ENCODE assay signal across 10 cellular contexts in the genomic region with DNA sequence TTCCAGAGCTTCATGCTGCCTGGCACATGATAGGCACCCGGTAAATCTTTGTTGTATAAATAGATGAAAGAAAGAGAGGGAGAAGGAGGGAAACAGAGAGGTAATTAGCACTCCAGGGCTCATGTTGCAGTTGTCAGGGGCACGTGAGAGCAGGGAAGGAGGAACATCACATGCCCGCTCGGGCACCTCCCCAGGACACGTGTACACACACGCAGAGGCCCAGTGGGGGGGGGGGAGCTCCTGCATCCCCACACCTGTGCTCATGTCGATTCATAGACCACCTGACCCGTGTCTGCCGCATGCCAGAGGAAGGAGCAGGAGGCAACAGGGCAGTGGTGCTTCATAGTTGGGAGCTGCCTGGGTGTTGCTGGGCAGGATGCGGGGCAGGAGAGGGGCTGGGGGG. TPM values are rescaled to one million over a fixed set of nuclear protein-coding genes. Genes with fewer than 3 reads are reported as not detected.
DNase-seq lines count a peak whose midpoint lies in the region; ATAC-seq and TF ChIP-seq lines count a peak whose summit lies in the region.
"Had no signal": no experiment of that assay in that cellular context is flagged by ENCODE, and none has a peak within 500 bp of the region (broad histone marks: within the 10 kb centered on the region; RNA-seq: fewer than 3 reads in every experiment).

No MANE protein-coding gene starts in this region.

- DNase-seq in HL-60 (ENCODE audit: low read depth in 1 of 2, low spot score in 1 of 2) (peak in 1 of 2 experiments; percentile 17), RWPE1 (ENCODE audit: low spot score) (no peak), right cardiac atrium (peak; percentile 41 to 86 (median 70)), A673 (ENCODE audit: low spot score) (no peak), SW480 (ENCODE audit: low spot score) (no peak), midbrain (lab: John Stamatoyannopoulos, UW) (no peak), HuH-7 (ENCODE audit: low spot score) (no peak)
- DNase-seq in stimulated activated effector memory CD8-positive, alpha-beta T cell treated with anti-CD3 and anti-CD28 coated beads, Interleukin-12 subunit alpha, Interleukin-12 subunit beta, amount 100 ng/mL, for 72 hours (ENCODE audit: low spot score in 2 of 2): no peak
- DNase-seq: activated CD4-positive, alpha-beta T cell treated with anti-CD3 and anti-CD28 coated beads for 4 hours; MM.1S had no signal

- peaks cover 25% of the 10 kb centered on the region for H3K4me1 Mint-ChIP-seq in stimulated activated effector memory CD8-positive, alpha-beta T cell treated with anti-CD3 and anti-CD28 coated beads, Interleukin-12 subunit alpha, Interleukin-12 subunit beta, amount 100 ng/mL, for 72 hours

- H3K27me3 ChIP-seq in HL-60 (ENCODE audit: insufficient read depth, poor library complexity, severe bottlenecking) (peaks cover 2% of the 10 kb centered on the region), right cardiac atrium (ENCODE audit: control insufficient read depth, insufficient read depth) (no peaks in the 10 kb centered on the region), A673 (replicated peaks; ENCODE audit: insufficient read depth, low read depth, low read length, poor library complexity) (no peaks in the 10 kb centered on the region)

- 52% methylated on average over 10 of the region's 10 CpGs for WGBS in right cardiac atrium

- no peaks in the 10 kb centered on the region for H3K36me3 ChIP-seq in A673 (ENCODE audit: insufficient read depth, low read length, poor library complexity, severe bottlenecking)

- H3K4me3 Mint-ChIP-seq in stimulated activated effector memory CD8-positive, alpha-beta T cell treated with anti-CD3 and anti-CD28 coated beads, Interleukin-12 subunit alpha, Interleukin-12 subunit beta, amount 100 ng/mL, for 72 hours: no peak overlapping the region

- H3K36me3 Mint-ChIP-seq in stimulated activated effector memory CD8-positive, alpha-beta T cell treated with anti-CD3 and anti-CD28 coated beads, Interleukin-12 subunit alpha, Interleukin-12 subunit beta, amount 100 ng/mL, for 72 hours: peaks cover 53% of the 10 kb centered on the region

- H3K9me3 Mint-ChIP-seq in stimulated activated effector memory CD8-positive, alpha-beta T cell treated with anti-CD3 and anti-CD28 coated beads, Interleukin-12 subunit alpha, Interleukin-12 subunit beta, amount 100 ng/mL, for 72 hours: no peaks in the 10 kb centered on the region

- H3K27ac ChIP-seq in HL-60 (replicated peaks) (peak overlapping the region; percentile 44), RWPE1 (peak overlapping the region; percentile 91), right cardiac atrium (ENCODE audit: low read length) (peak overlapping the region; percentile 74), A673 (ENCODE audit: low read depth, low read length, poor library complexity, severe bottlenecking) (no peak overlapping the region)

- peak overlapping the region; percentile 77 for H3K27ac Mint-ChIP-seq in stimulated activated effector memory CD8-positive, alpha-beta T cell treated with anti-CD3 and anti-CD28 coated beads, Interleukin-12 subunit alpha, Interleukin-12 subunit beta, amount 100 ng/mL, for 72 hours

- H3K9me3 ChIP-seq in right cardiac atrium (ENCODE audit: control insufficient read depth, low read length) (no peaks in the 10 kb centered on the region), A673 (ENCODE audit: low read depth, low read length, poor library complexity, severe bottlenecking) (no peaks in the 10 kb centered on the region)

- BruUV-seq in A673 (replicated peaks; lab: Mats Ljungman, UMichigan): no TSS peak

- TF ChIP-seq CTCF in HL-60 (IDR thresholded peaks at IDR 0.05; ENCODE audit: insufficient read depth, low read length) (no peak), RWPE1 (conservative IDR thresholded peaks at IDR 0.05; ENCODE audit: low read depth) (no peak), A673 (conservative IDR thresholded peaks at IDR 0.05; ENCODE audit: low read depth, low read length) (no peak)

- intact Hi-C loops in right cardiac atrium (cut with DNase I) (loop anchor here (5.0 to 10.0 kb wide), 3 partner anchors 54 to 222 kb away; no protein-coding TSS in a partner anchor), A673 (cut with micrococcal nuclease; ENCODE audit: unreplicated experiment) (loop anchor here (1.0 kb wide), 1 partner anchor 260 kb away; no protein-coding TSS in a partner anchor)

- H3K4me3 ChIP-seq in HL-60 (replicated peaks; ENCODE audit: insufficient read depth, low read length) (no peak overlapping the region), right cardiac atrium (ENCODE audit: low read length) (no peak overlapping the region), A673 (ENCODE audit: low read depth, low read length, poor library complexity, severe bottlenecking) (no peak overlapping the region)

- POLR2A ChIA-PET in RWPE1 (lab: Yijun Ruan, JAX; ENCODE audit: low non-redundant PET) (no interaction called here), A673 (lab: Charles Lee; ENCODE audit: low non-redundant PET) (interaction anchor here (0.6 kb wide), 1 partner anchor 388 kb away, joined by 4 read pairs; no protein-coding TSS in a partner anchor)

- CTCF ChIA-PET in RWPE1 (lab: Yijun Ruan, JAX) (interaction anchor here (0.6 to 5.6 kb wide), 4 partner anchors 222 to 936 kb away, joined by 3 to 97 read pairs (median 49); no protein-coding TSS in a partner anchor), A673 (lab: Charles Lee) (interaction anchor here (0.5 to 5.4 kb wide), 6 partner anchors 157 to 667 kb away, joined by 4 to 80 read pairs (median 8); no protein-coding TSS in a partner anchor)

- H3K4me1 ChIP-seq in right cardiac atrium (ENCODE audit: control insufficient read depth, insufficient read depth, low read length) (peaks cover 15% of the 10 kb centered on the region), A673 (ENCODE audit: insufficient read depth, low read length, poor library complexity, severe bottlenecking) (peaks cover 23% of the 10 kb centered on the region)

- ATAC-seq in right cardiac atrium: peak; percentile 3 to 5
- no peak for ATAC-seq in stimulated activated effector memory CD8-positive, alpha-beta T cell treated with anti-CD3 and anti-CD28 coated beads, Interleukin-12 subunit alpha, Interleukin-12 subunit beta, amount 100 ng/mL, for 72 hours

RNA-seq across cellular contexts. Expression of a gene that starts 37.1 kb away (rescaled TPM):
- total RNA-seq in right cardiac atrium: 100 to 1,000 TPM in 1 of 4 donors, 10 to 100 TPM in 3; 16.8 to 183 (median 50.8) TPM
- 56.9 TPM for polyA plus RNA-seq in right cardiac atrium
- total RNA-seq in A673 (2021): 0.64 TPM in 1 of 2 replicates, not detected in the other

Comparison
In these comparisons a context has a peak if more than half of its experiments do, and no peak if none do; other contexts are left out.
1. DNase-seq: peak in right cardiac atrium (3 of 3); none in RWPE1 (single experiment), stimulated activated effector memory CD8-positive, alpha-beta T cell treated with anti-CD3 and anti-CD28 coated beads, Interleukin-12 subunit alpha, Interleukin-12 subunit beta, amount 100 ng/mL, for 72 hours (0 of 2), A673 (single experiment), SW480 (single experiment), midbrain (single experiment) and HuH-7 (single experiment).
2. RNA of a gene that starts 37.1 kb away (total RNA-seq): 16.8 to 183 TPM in right cardiac atrium; 0.64 TPM in A673; every median in the first group is over 10 times any median in the second.